Comparison of ENCODE assay signal across 20 cellular contexts in genomic region chr4:152478456-152479237, GRCh38. TPM values are rescaled to one million over a fixed set of nuclear protein-coding genes. Genes with fewer than 3 reads are reported as not detected.
DNase-seq lines count a peak whose midpoint lies in the region; ATAC-seq and TF ChIP-seq lines count a peak whose summit lies in the region.
"Had no signal": no experiment of that assay in that cellular context is flagged by ENCODE, and none has a peak within 500 bp of the region (broad histone marks: within the 10 kb centered on the region; RNA-seq: fewer than 3 reads in every experiment).

No MANE protein-coding gene starts in this region.

- CTCF ChIA-PET in MCF 10A (lab: Yijun Ruan, JAX): no interaction called here

- no peaks in the 10 kb centered on the region for H3K9me3 Mint-ChIP-seq in MCF 10A (ENCODE audit: unreplicated experiment)

- BruUV-seq in MCF 10A (replicated peaks; lab: Mats Ljungman, UMichigan): no TSS peak

- intact Hi-C loops in MCF 10A (cut with micrococcal nuclease) (no loop called here), breast epithelium (cut with DNase I; ENCODE audit: low total_unique reads) (no loop called here), left lung (cut with DNase I) (no loop called here), colonic mucosa (cut with DNase I) (no loop called here)

- no peak overlapping the region for H3K9ac ChIP-seq in colonic mucosa (ENCODE audit: low read depth in 2 of 2, low read length in 2 of 2)

- TF ChIP-seq CTCF in MCF 10A (IDR thresholded peaks at IDR 0.05; ENCODE audit: unreplicated experiment): no peak
- TF ChIP-seq CTCF in breast epithelium (IDR thresholded peaks at IDR 0.05): no peak
- no peak for TF ChIP-seq CTCF in brain microvascular endothelial cell (IDR thresholded peaks at IDR 0.05; ENCODE audit: low read depth, low read length, missing control alignments)
- no peak for TF ChIP-seq CTCF in fibroblast of the aortic adventitia (IDR thresholded peaks at IDR 0.05; ENCODE audit: insufficient read depth, low read length)
- TF ChIP-seq CTCF in left lung (IDR thresholded peaks at IDR 0.05): no peak
- no peak for TF ChIP-seq CTCF in colonic mucosa (IDR thresholded peaks at IDR 0.05)

- H3K36me3 ChIP-seq in breast epithelium (no peaks in the 10 kb centered on the region), brain microvascular endothelial cell (replicated peaks) (no peaks in the 10 kb centered on the region), left lung (no peaks in the 10 kb centered on the region), colonic mucosa (no peaks in the 10 kb centered on the region)
- H3K36me3 ChIP-seq: SJSA1 had no signal

- no peaks in the 10 kb centered on the region for H3K27me3 Mint-ChIP-seq in MCF 10A (ENCODE audit: insufficient read depth, unreplicated experiment)
- H3K27me3 Mint-ChIP-seq: CD4-positive, alpha-beta memory T cell had no signal

- H3K4me3 Mint-ChIP-seq in MCF 10A (ENCODE audit: unreplicated experiment): no peak overlapping the region
- H3K4me3 Mint-ChIP-seq: CD4-positive, alpha-beta memory T cell; GM23338 had no signal

- no peak for ATAC-seq in HG03045 (IDR thresholded peaks at IDR 0.05; ENCODE audit: unreplicated experiment)
- ATAC-seq in left lung: no peak
- ATAC-seq: GM23338, HCT116 had no signal

- H3K36me3 Mint-ChIP-seq in MCF 10A (ENCODE audit: insufficient read depth, unreplicated experiment): peaks cover 6% of the 10 kb centered on the region

- H3K4me3 ChIP-seq in breast epithelium: no peak overlapping the region
- no peak overlapping the region for H3K4me3 ChIP-seq in brain microvascular endothelial cell (ENCODE audit: low read depth, low read length)
- no peak overlapping the region for H3K4me3 ChIP-seq in fibroblast of the aortic adventitia (ENCODE audit: low read depth, low read length)
- H3K4me3 ChIP-seq in left lung: no peak overlapping the region
- H3K4me3 ChIP-seq in colonic mucosa: no peak overlapping the region
- H3K4me3 ChIP-seq: GM23338, PC-9, SJSA1 had no signal

- H3K9me3 ChIP-seq in breast epithelium (no peaks in the 10 kb centered on the region), left lung (no peaks in the 10 kb centered on the region), colonic mucosa (no peaks in the 10 kb centered on the region)
- H3K9me3 ChIP-seq: SJSA1 had no signal

- H3K27ac Mint-ChIP-seq in MCF 10A (ENCODE audit: low read depth, unreplicated experiment): peak overlapping the region; percentile 5

- in situ Hi-C loops in brain microvascular endothelial cell (cut with HindIII; ENCODE audit: low pct_ligation_motif_present, low sequenced_read_pairs): no loop called here

- POLR2A ChIA-PET in MCF 10A (lab: Yijun Ruan, JAX): no interaction called here

- peaks cover 8% of the 10 kb centered on the region for H3K4me1 Mint-ChIP-seq in MCF 10A (ENCODE audit: insufficient read depth, unreplicated experiment)

- DNase-seq in MCF 10A (ENCODE audit: unreplicated experiment) (no peak), breast epithelium (ENCODE audit: low spot score in 2 of 2) (no peak), brain microvascular endothelial cell (no peak), fibroblast of the aortic adventitia (ENCODE audit: low read depth) (peak; percentile 45), glomerular visceral epithelial cell (ENCODE audit: extremely low spot score) (no peak), left lung (no peak), colonic mucosa (no peak)
- DNase-seq: CD4-positive, alpha-beta memory T cell; DMS79; KBM-7; NCI-H1436 treated with DMSO at 0.1 percent for 48 hours; NCI-H2029 treated with DMSO at 0.1 percent for 48 hours; NCI-H2171 treated with DMSO at 0.1 percent for 48 hours; NCI-H510A; PC-9 had no signal

- H3K27me3 ChIP-seq in breast epithelium (no peaks in the 10 kb centered on the region), brain microvascular endothelial cell (replicated peaks) (no peaks in the 10 kb centered on the region), left lung (no peaks in the 10 kb centered on the region), colonic mucosa (no peaks in the 10 kb centered on the region)
- H3K27me3 ChIP-seq: SJSA1 had no signal

- no peak for TF ChIP-seq POLR2A in breast epithelium (IDR thresholded peaks at IDR 0.05)

- H3K4me1 ChIP-seq in breast epithelium: no peaks in the 10 kb centered on the region
- peaks cover 0 to 22% of the 10 kb centered on the region in 2 donors for H3K4me1 ChIP-seq in left lung
- no peaks in the 10 kb centered on the region for H3K4me1 ChIP-seq in colonic mucosa
- H3K4me1 ChIP-seq: SJSA1 had no signal

- H3K27ac ChIP-seq in breast epithelium (no peak overlapping the region), brain microvascular endothelial cell (peak overlapping the region; percentile 69), left lung (no peak overlapping the region), colonic mucosa (no peak overlapping the region)
- H3K27ac ChIP-seq: 22Rv1, PC-9, SJSA1 had no signal

RNA-seq across cellular contexts. Expression of gene FBXW7, which starts 57.2 kb away (rescaled TPM):
- total RNA-seq in MCF 10A (2022) (35.8 and 40.2 TPM in 2 replicates), breast epithelium (100 to 1,000 TPM in 2 of 3 donors, 10 to 100 TPM in 1; 55.7 to 247 (median 117) TPM), fibroblast of the aortic adventitia (ENCODE audit: low replicate concordance) (59.7 and 77.0 TPM in 2 replicates), left lung (10 to 100 TPM; 33.6 to 35.2 TPM), colonic mucosa (10 to 100 TPM; 29.3 to 29.5 TPM)
